ENCODE assay signal across 32 cellular contexts in the genomic region with DNA sequence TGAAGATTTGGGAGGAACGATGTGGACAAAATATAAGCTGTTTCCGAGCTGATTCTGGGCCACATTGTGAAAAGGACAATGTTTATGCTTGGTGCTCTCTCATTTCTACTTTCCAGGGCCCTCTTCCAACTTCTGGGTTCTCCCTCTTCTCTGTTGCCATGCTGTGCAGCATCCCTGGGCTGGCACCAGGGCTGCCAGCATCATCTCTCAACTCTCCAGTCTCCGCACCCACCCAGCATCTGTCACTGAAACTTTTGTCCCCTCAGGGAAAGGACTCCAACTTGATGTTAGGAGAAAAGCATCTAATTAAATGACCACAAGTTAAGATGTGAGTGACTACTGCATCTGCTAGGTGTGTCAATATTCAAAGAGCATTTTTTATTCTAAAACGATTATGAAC. TPM values are rescaled to one million over a fixed set of nuclear protein-coding genes. Genes with fewer than 3 reads are reported as not detected.
"Had no signal": no experiment of that assay in that cellular context is flagged by ENCODE, and none has a peak within 500 bp of the region (broad histone marks: within the 10 kb centered on the region; RNA-seq: fewer than 3 reads in every experiment).

No MANE protein-coding gene starts in this region.

- H3K4me1 ChIP-seq: adrenal gland, ascending aorta, body of pancreas, breast epithelium had no signal

- H3K4me3 ChIP-seq: adrenal gland, ascending aorta, body of pancreas, breast epithelium, cardiac muscle cell had no signal

- ATAC-seq: activated naive CD4-positive, alpha-beta T cell treated with anti-CD3 and anti-CD28 coated beads, Interleukin-2, amount 50 U/mL, for 72 hours; activated naive CD8-positive, alpha-beta T cell treated with anti-CD3 and anti-CD28 coated beads, Interleukin-2, amount 50 U/mL, for 24 hours; activated T-cell treated with anti-CD3 and anti-CD28 coated beads, Interleukin-2, amount 50 U/mL, for 4 hours; activated T-cell treated with anti-CD3 and anti-CD28 coated beads, Interleukin-2, amount 50 U/mL, for 72 hours; activated T-helper 17 cell treated with anti-CD3 and anti-CD28 coated beads, Interleukin-2, amount 50 U/mL, for 72 hours; body of pancreas had no signal

- H3K9me3 ChIP-seq: adrenal gland, ascending aorta, body of pancreas, breast epithelium had no signal

- DNase-seq: activated effector memory CD4-positive, alpha-beta T cell treated with anti-CD3 and anti-CD28 coated beads, Interleukin-2, amount 50 U/mL, for 16 hours; activated effector memory CD4-positive, alpha-beta T cell treated with Interleukin-2 at 50 U/mL for 16 hours; activated gamma-delta T cell; activated gamma-delta T cell treated with Interleukin-2 at 50 U/mL for 16 hours; activated naive CD4-positive, alpha-beta T cell; activated naive CD4-positive, alpha-beta T cell treated with anti-CD3 and anti-CD28 coated beads for 36 hours; activated naive CD4-positive, alpha-beta T cell treated with anti-CD3 and anti-CD28 coated beads, Interleukin-2, amount 10 ng/mL, durations not matched to agents 7 days and 5 days; activated naive CD4-positive, alpha-beta T cell treated with anti-CD3 and anti-CD28 coated beads, Interleukin-2, amount 50 U/mL, for 16 hours; activated naive CD4-positive, alpha-beta T cell treated with Interleukin-2 at 50 U/mL for 16 hours; activated naive CD8-positive, alpha-beta T cell treated with anti-CD3 and anti-CD28 coated beads for 36 hours; activated naive CD8-positive, alpha-beta T cell treated with anti-CD3 and anti-CD28 coated beads, Interleukin-2, amount 10 ng/mL, durations not matched to agents 7 days and 5 days; activated naive CD8-positive, alpha-beta T cell treated with anti-CD3 and anti-CD28 coated beads, Interleukin-2, amount 50 U/mL, for 24 hours; activated T-cell treated with anti-CD3 and anti-CD28 coated beads for 4 hours; activated T-cell treated with anti-CD3 and anti-CD28 coated beads, Interleukin-2, amount 50 U/mL, for 1 hour; activated T-cell treated with anti-CD3 and anti-CD28 coated beads, Interleukin-2, amount 50 U/mL, for 24 hours; activated T-cell treated with anti-CD3 and anti-CD28 coated beads, Interleukin-2, amount 50 U/mL, for 4 hours; activated T-cell treated with anti-CD3 and anti-CD28 coated beads, Interleukin-2, amount 50 U/mL, for 48 hours; activated T-cell treated with anti-CD3 and anti-CD28 coated beads, Interleukin-2, amount 50 U/mL, for 72 hours; adrenal gland; amygdala; aorta; body of pancreas; brain microvascular endothelial cell; caudate nucleus; central memory CD4-positive, alpha-beta T cell; cerebellar nuclear complex had no signal

- H3K36me3 ChIP-seq: adrenal gland, ascending aorta, brain microvascular endothelial cell, breast epithelium, cardiac muscle cell had no signal

- FAIRE-seq: astrocyte had no signal

- H3K27ac ChIP-seq: adrenal gland, ascending aorta, body of pancreas, brain microvascular endothelial cell, breast epithelium, cardiac muscle cell had no signal

- H3K27me3 ChIP-seq: adrenal gland, ascending aorta, body of pancreas, brain microvascular endothelial cell, breast epithelium, cardiac muscle cell had no signal

RNA-seq across cellular contexts. Expression of a gene that starts 26.7 kb away (rescaled TPM):
- total RNA-seq: activated T-cell treated with anti-CD3 and anti-CD28 coated beads, Interleukin-2, amount 50 U/mL, for 4 hours; ascending aorta had no signal
